In the genomic region with DNA sequence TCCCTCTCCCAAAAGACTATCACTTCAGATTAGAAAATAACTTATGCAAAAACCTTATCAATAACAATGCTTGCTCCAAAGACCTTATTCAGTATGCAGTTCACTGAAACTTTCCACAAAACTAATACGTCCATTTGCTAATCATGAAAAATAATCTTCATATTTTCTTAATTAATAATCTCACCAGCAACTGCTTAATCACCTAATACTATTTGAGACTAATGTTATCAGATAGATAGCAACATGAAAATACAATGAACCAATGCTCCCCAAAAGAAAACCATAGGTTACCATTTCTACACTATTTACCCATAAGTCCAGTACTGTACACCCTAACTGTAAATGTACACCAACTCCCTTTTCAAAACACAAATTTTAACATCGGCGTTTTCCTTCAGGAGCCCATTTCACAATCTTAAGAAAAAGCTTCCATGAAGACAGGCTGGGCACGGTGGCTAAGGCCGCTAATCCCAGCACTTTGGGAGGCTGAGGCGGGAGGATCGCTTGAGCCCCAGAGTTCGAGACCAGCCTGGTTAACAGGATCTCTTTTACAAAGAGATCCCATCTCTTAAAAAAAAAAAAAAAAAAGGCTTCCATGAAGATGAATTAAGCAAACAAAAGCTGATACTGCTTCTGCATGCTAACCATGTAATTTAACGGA, we compare ENCODE assay signal across 8 cellular contexts. TPM values are rescaled to one million over a fixed set of nuclear protein-coding genes. Genes with fewer than 3 reads are reported as not detected.
A peak's percentile ranks its signal among the peaks of the same experiment; 100 is the strongest.
DNase-seq lines count a peak whose midpoint lies in the region; ATAC-seq and TF ChIP-seq lines count a peak whose summit lies in the region.

No MANE protein-coding gene starts in this region.

- TF ChIP-seq CTCF in C4-2B (conservative IDR thresholded peaks at IDR 0.05): no peak

- peak; percentile 22 for DNase-seq in LHCN-M2 (ENCODE audit: low read depth)
- no peak for DNase-seq in naive thymus-derived CD8-positive, alpha-beta T cell
- DNase-seq in stimulated activated CD4-positive, alpha-beta T cell treated with anti-CD3 and anti-CD28 coated beads, Interleukin-12 subunit alpha, Interleukin-12 subunit beta, amount 100 ng/mL, for 4 hours: no peak
- DNase-seq in NOMO-1 treated with DMSO at 0.1 percent for 48 hours (lab: John Stamatoyannopoulos, UW; ENCODE audit: unreplicated experiment): no peak

- peak overlapping the region; percentile 83 for H3K27ac ChIP-seq in C4-2B
- peak overlapping the region; percentile 47 for H3K27ac ChIP-seq in cingulate gyrus (ENCODE audit: low read depth, low read length)

- H3K4me1 Mint-ChIP-seq in naive thymus-derived CD8-positive, alpha-beta T cell: peaks cover 24 to 62% (median 59%) of the 10 kb centered on the region in 4 donors

- H3K27me3 Mint-ChIP-seq in naive thymus-derived CD8-positive, alpha-beta T cell: no peaks in the 10 kb centered on the region

- peaks cover 0 to 10% (median 1%) of the 10 kb centered on the region in 3 donors for H3K36me3 Mint-ChIP-seq in naive thymus-derived CD8-positive, alpha-beta T cell

- H3K9me3 Mint-ChIP-seq in naive thymus-derived CD8-positive, alpha-beta T cell: no peaks in the 10 kb centered on the region

- no peak for ATAC-seq in naive thymus-derived CD8-positive, alpha-beta T cell
- ATAC-seq in GM21447 (IDR thresholded peaks at IDR 0.05; ENCODE audit: unreplicated experiment): no peak
- no peak for ATAC-seq in HG03196 (IDR thresholded peaks at IDR 0.05; ENCODE audit: unreplicated experiment)

- H3K4me3 Mint-ChIP-seq in naive thymus-derived CD8-positive, alpha-beta T cell: peak overlapping the region; percentile 59 to 92 (median 85)

- H3K27ac Mint-ChIP-seq in naive thymus-derived CD8-positive, alpha-beta T cell: peak overlapping the region; percentile 62 to 94 (median 86)

- POLR2A ChIA-PET in naive thymus-derived CD8-positive, alpha-beta T cell (lab: Charles Lee): interaction anchor here (0.7 to 0.8 kb wide), 2 partner anchors 19 to 312 kb away, joined by 3 to 4 read pairs; no protein-coding TSS in a partner anchor

RNA-seq across cellular contexts. Expression of a gene that starts 1.7 kb away (rescaled TPM):
- total RNA-seq in LHCN-M2 (2014; rRNA removed): 81.9 and 99.8 TPM in 2 replicates
- 470 TPM for polyA plus RNA-seq in LHCN-M2 (2012)
- 100 to 1,000 TPM; 231 to 232 TPM for total RNA-seq in naive thymus-derived CD8-positive, alpha-beta T cell
- 100 to 1,000 TPM in 2 of 3 donors, 10 to 100 TPM in 1; 45.9 to 107 (median 105) TPM for polyA plus RNA-seq in naive thymus-derived CD8-positive, alpha-beta T cell

RNA-seq across cellular contexts. Expression of a gene that starts 25.8 kb away (rescaled TPM):
- 0.11 TPM in 1 of 2 replicates, not detected in the other for total RNA-seq in LHCN-M2 (2014; rRNA removed)
- polyA plus RNA-seq in LHCN-M2 (2012): 0.11 TPM
- total RNA-seq in naive thymus-derived CD8-positive, alpha-beta T cell: 1 to 10 TPM; 1.4 to 1.6 TPM
- polyA plus RNA-seq in naive thymus-derived CD8-positive, alpha-beta T cell: not detected

RNA-seq across cellular contexts. Expression of a gene that starts 29.9 kb away (rescaled TPM):
- 0.52 and 0.64 TPM in 2 replicates for total RNA-seq in LHCN-M2 (2014; rRNA removed)
- 0.12 TPM for polyA plus RNA-seq in LHCN-M2 (2012)
- total RNA-seq in naive thymus-derived CD8-positive, alpha-beta T cell: 1 to 10 TPM in 1 of 2 experiments, not detected in 1; 1.0 TPM
- under 1 TPM in 2 of 3 donors, not detected in 1; 0.20 to 0.53 TPM for polyA plus RNA-seq in naive thymus-derived CD8-positive, alpha-beta T cell
